Comparison of ENCODE assay signal across 8 cellular contexts in genomic region chr5:2751592-2752021, GRCh38. TPM values are rescaled to one million over a fixed set of nuclear protein-coding genes. Genes with fewer than 3 reads are reported as not detected.
DNase-seq lines count a peak whose midpoint lies in the region; ATAC-seq and TF ChIP-seq lines count a peak whose summit lies in the region.

TSS of gene IRX2 (minus strand) at chr5:2751677. CDS start at chr5:2751413, 264 bp downstream.

- peak within 1 kb of the TSS; percentile 30 for H3K27ac ChIP-seq in subcutaneous abdominal adipose tissue (ENCODE audit: low read depth, low read length)

- no peaks in the 10 kb centered on the region for H3K9me3 ChIP-seq in MG63
- no peaks in the 10 kb centered on the region for H3K9me3 ChIP-seq in iPS-15b (ENCODE audit: control insufficient read depth, insufficient read depth, low read length)
- no peaks in the 10 kb centered on the region for H3K9me3 ChIP-seq in subcutaneous abdominal adipose tissue (ENCODE audit: control insufficient read depth in 5 of 5, low read length in 5 of 5)

- H3K4me1 ChIP-seq in iPS-15b (ENCODE audit: control insufficient read depth, insufficient read depth, low read length) (no peaks in the 10 kb centered on the region), subcutaneous abdominal adipose tissue (ENCODE audit: control insufficient read depth in 5 of 5, insufficient read depth in 5 of 5, low read length in 5 of 5) (peaks cover 0 to 62% (median 49%) of the 10 kb centered on the region in 5 donors)

- H3K27me3 ChIP-seq in MG63 (no peaks in the 10 kb centered on the region), iPS-15b (ENCODE audit: control insufficient read depth, insufficient read depth, low read length) (peaks cover 17% of the 10 kb centered on the region), subcutaneous abdominal adipose tissue (ENCODE audit: control insufficient read depth in 5 of 5, insufficient read depth in 4 of 5, low read length in 5 of 5) (peaks cover 0 to 33% (median 19%) of the 10 kb centered on the region in 5 donors)

- no peak for ATAC-seq in stimulated activated naive CD8-positive, alpha-beta T cell treated with anti-CD3 and anti-CD28 coated beads, Interleukin-15, Interleukin-2, amounts not matched to agents 100 U/mL and 50 U/mL, for 24 hours

- H3K9ac ChIP-seq in iPS-15b (ENCODE audit: low read depth, low read length) (peak within 1 kb of the TSS; percentile 91), subcutaneous abdominal adipose tissue (ENCODE audit: low read length in 5 of 5) (peak within 1 kb of the TSS in 3 of 5 donors; percentile 45 to 71 (median 63))

- CTCF ChIA-PET in GM10248 (lab: Yijun Ruan, JAX), result no interaction called here

- DNase-seq in ACHN (peak; percentile 90), MG63 (peak; percentile 98), astrocyte of the hippocampus (ENCODE audit: low read depth, low spot score) (peak; percentile 79), GM10248 (ENCODE audit: extremely low spot score) (no peak)
- no peak for DNase-seq in activated CD4-positive, CD25-positive, alpha-beta regulatory T cell (lab: John Stamatoyannopoulos, UW)
- DNase-seq in stimulated activated naive CD8-positive, alpha-beta T cell treated with anti-CD3 and anti-CD28 coated beads, Interleukin-15, Interleukin-2, amounts not matched to agents 100 U/mL and 50 U/mL, for 24 hours, result no peak

- POLR2A ChIA-PET in GM10248 (lab: Yijun Ruan, JAX), result no interaction called here

- TF ChIP-seq CTCF in GM10248 (IDR thresholded peaks at IDR 0.05; ENCODE audit: control extremely low read depth, extremely low read depth, low read depth, missing control alignments), result no peak

- peaks cover 29% of the 10 kb centered on the region for H3K36me3 ChIP-seq in MG63
- peaks cover 27% of the 10 kb centered on the region for H3K36me3 ChIP-seq in iPS-15b (ENCODE audit: control insufficient read depth, insufficient read depth, low read length)
- H3K36me3 ChIP-seq in subcutaneous abdominal adipose tissue (ENCODE audit: control insufficient read depth in 5 of 5, insufficient read depth in 5 of 5, low read length in 5 of 5), result peaks cover 0 to 4% (median 0%) of the 10 kb centered on the region in 5 donors

- in situ Hi-C loops in ACHN (cut with HindIII; ENCODE audit: low pct_ligation_motif_present, low pct_unique_long_range_greater_than_20kb, low sequenced_read_pairs), result no loop called here

- H3K4me3 ChIP-seq in MG63 (peak within 1 kb of the TSS; percentile 99), iPS-15b (ENCODE audit: low read depth, low read length) (peak within 1 kb of the TSS; percentile 74), subcutaneous abdominal adipose tissue (ENCODE audit: low read depth in 1 of 5, low read length in 5 of 5) (peak within 1 kb of the TSS in 4 of 5 donors; percentile 59 to 74 (median 66))

RNA-seq across cellular contexts. Expression of gene IRX2, which starts in this region (rescaled TPM):
- total RNA-seq in MG63 (2014; rRNA removed; shearing (Covaris generic); ENCODE audit: low replicate concordance), result 21.5 and 25.3 TPM in 2 replicates

Comparison
In these comparisons a context has a peak if more than half of its experiments do, and no peak if none do; other contexts are left out.
1. DNase-seq: peak in ACHN (single experiment), MG63 (single experiment) and astrocyte of the hippocampus (single experiment); none in activated CD4-positive, CD25-positive, alpha-beta regulatory T cell (0 of 4), GM10248 (single experiment) and stimulated activated naive CD8-positive, alpha-beta T cell treated with anti-CD3 and anti-CD28 coated beads, Interleukin-15, Interleukin-2, amounts not matched to agents 100 U/mL and 50 U/mL, for 24 hours (single experiment).
2. Peak in every context shown above with its lines, with median percentiles within 50 percentile points of each other: H3K4me3 ChIP-seq.